ENCODE assay signal across 21 cellular contexts in the genomic region with DNA sequence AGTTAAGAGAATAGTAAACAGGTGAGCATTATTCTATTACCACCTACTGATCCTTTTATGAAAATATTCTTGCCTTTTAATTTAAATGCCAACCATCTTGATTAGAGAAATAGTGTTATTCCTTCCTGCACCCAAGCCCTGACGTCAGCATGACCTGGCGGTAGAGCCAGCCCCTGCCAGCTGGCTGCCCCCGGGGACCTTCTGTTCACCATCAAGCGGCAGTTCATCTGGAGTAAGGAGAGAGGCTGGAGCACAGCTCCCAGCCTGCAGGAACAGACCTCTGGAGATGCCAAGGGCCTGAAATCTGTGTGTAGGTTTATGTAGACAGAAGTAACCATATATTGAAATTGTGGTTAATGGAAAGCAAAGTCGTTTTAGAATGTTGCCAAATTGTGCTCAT.
DNase-seq lines count a peak whose midpoint lies in the region; ATAC-seq and TF ChIP-seq lines count a peak whose summit lies in the region.
"Had no signal": no experiment of that assay in that cellular context is flagged by ENCODE, and none has a peak within 500 bp of the region (broad histone marks: within the 10 kb centered on the region; RNA-seq: fewer than 3 reads in every experiment).

No MANE protein-coding gene starts in this region.

- H3K4me3 Mint-ChIP-seq in GM23338 = no peak overlapping the region
- H3K4me3 Mint-ChIP-seq: CD4-positive, alpha-beta memory T cell had no signal

- H3K27me3 Mint-ChIP-seq in GM23338 (ENCODE audit: insufficient read depth, low read depth, poor library complexity) = peaks cover 4% of the 10 kb centered on the region

- H3K27me3 ChIP-seq in BE2C (no peaks in the 10 kb centered on the region), GM23338 (ENCODE audit: insufficient read depth) (no peaks in the 10 kb centered on the region)

- no peak overlapping the region; the same call in 1 of the 2 replicates for H3K27ac ChIP-seq in GM23338 (ENCODE audit: low read depth)

- no peak overlapping the region for H2AFZ ChIP-seq in GM23338

- no peaks in the 10 kb centered on the region for H3K79me2 ChIP-seq in GM23338 (replicated peaks; ENCODE audit: insufficient read depth)

- no peak overlapping the region for H3K4me2 ChIP-seq in GM23338

- H3K4me3 ChIP-seq in BE2C (ENCODE audit: low read depth, low read length) = no peak overlapping the region
- H3K4me3 ChIP-seq in GM23338 = no peak overlapping the region

- no peaks in the 10 kb centered on the region for H3K36me3 ChIP-seq in BE2C
- no peaks in the 10 kb centered on the region for H3K36me3 ChIP-seq in GM23338 (ENCODE audit: insufficient read depth)

- ATAC-seq in GM23338 (no peak), HG03342 (IDR thresholded peaks at IDR 0.05; ENCODE audit: unreplicated experiment) (no peak)
- ATAC-seq: HepG2 had no signal

- peaks cover 3% of the 10 kb centered on the region; the same call in 1 of the 3 replicates for H3K36me3 Mint-ChIP-seq in GM23338 (ENCODE audit: low read depth)
- H3K36me3 Mint-ChIP-seq: CD4-positive, alpha-beta memory T cell had no signal

- no peaks in the 10 kb centered on the region for H3F3A ChIP-seq in GM23338 (replicated peaks; ENCODE audit: low read depth)

- H3K9me3 ChIP-seq in BE2C = no peaks in the 10 kb centered on the region

- peaks cover 10% of the 10 kb centered on the region for H3K4me1 Mint-ChIP-seq in GM23338
- H3K4me1 Mint-ChIP-seq: CD4-positive, alpha-beta memory T cell had no signal

- H3K27ac Mint-ChIP-seq in GM23338 = 0 out of 2 replicates have a peak overlapping the region, but pooled peaks have one; percentile 26
- H3K27ac Mint-ChIP-seq: CD4-positive, alpha-beta memory T cell had no signal

- peaks cover 4% of the 10 kb centered on the region; the same call in 1 of the 2 replicates for H4K20me1 ChIP-seq in GM23338 (replicated peaks; ENCODE audit: insufficient read depth)

- DNase-seq in NCI-H82 (lab: John Stamatoyannopoulos, UW) = peak; percentile 13
- no peak for DNase-seq in NCI-H82 treated with DMSO at 0.1 percent for 48 hours (lab: John Stamatoyannopoulos, UW; ENCODE audit: unreplicated experiment)
- DNase-seq in BE2C = peak; percentile 67
- DNase-seq in GM23338 (ENCODE audit: low spot score) = no peak
- peak; percentile 1 to 55 for DNase-seq in NCI-H524 (lab: John Stamatoyannopoulos, UW)
- no peak for DNase-seq in NCI-H510A (lab: John Stamatoyannopoulos, UW)
- no peak for DNase-seq in cerebellum (ENCODE audit: low spot score)
- DNase-seq: C1 segment of cervical spinal cord; CD4-positive, alpha-beta memory T cell; COR-L47; DMS79 treated with DMSO at 0.1 percent for 48 hours; HCEC 1CT; Karpas-422; NCI-H1092 treated with DMSO at 0.1 percent for 48 hours; NCI-H1436; NCI-H2029 treated with DMSO at 0.1 percent for 48 hours; NCI-H345; NCI-H526; T-helper 2 cell had no signal

- no peaks in the 10 kb centered on the region for H3K9me3 Mint-ChIP-seq in GM23338

- H3K4me1 ChIP-seq in BE2C (no peaks in the 10 kb centered on the region; the same call in 1 of the 2 replicates), GM23338 (ENCODE audit: insufficient read depth) (peaks cover 10% of the 10 kb centered on the region; the same call in 1 of the 2 replicates)

- peaks cover 15% of the 10 kb centered on the region for H3K9me2 ChIP-seq in GM23338 (ENCODE audit: insufficient read depth)

- TF ChIP-seq CTCF in BE2C (IDR thresholded peaks at IDR 0.05; ENCODE audit: low read depth, low read length) (no peak), GM23338 (conservative IDR thresholded peaks at IDR 0.05; ENCODE audit: low read depth in 2 of 2) (no peak)

TF ChIP-seq in GM23338, 12 proteins besides CTCF, POLR2A, EP300 and RAD21:
- TF ChIP-seq EZH2phosphoT487 (IDR thresholded peaks at IDR 0.05; ENCODE audit: unreplicated experiment) (no peak), ZNF331 (CRISPR knock-in tag; IDR thresholded peaks at IDR 0.05; ENCODE audit: low read depth) (no peak), ZNF114 (CRISPR knock-in tag; IDR thresholded peaks at IDR 0.05) (no peak)

Comparison
In these comparisons a context has a peak if more than half of its experiments do, and no peak if none do; other contexts are left out.
1. DNase-seq: peak in NCI-H82 (single experiment), BE2C (single experiment) and NCI-H524 (2 of 2); none in NCI-H82 treated with DMSO at 0.1 percent for 48 hours (single experiment), GM23338 (single experiment), NCI-H510A (single experiment) and cerebellum (single experiment).